Comparison of ENCODE assay signal across 8 cellular contexts in genomic region chr2:32772623-32773221, GRCh38.
DNase-seq lines count a peak whose midpoint lies in the region; ATAC-seq and TF ChIP-seq lines count a peak whose summit lies in the region.

No MANE protein-coding gene starts in this region.

- H3K27ac ChIP-seq in aorta (ENCODE audit: low read depth in 1 of 2, low read length in 2 of 2): no peak overlapping the region

- H3K27me3 ChIP-seq in aorta (ENCODE audit: control insufficient read depth in 1 of 2, insufficient read depth in 2 of 2, low read length in 1 of 2): no peaks in the 10 kb centered on the region

- peak; percentile 54 for ATAC-seq in aorta (ENCODE audit: low FRiP score)

- no peaks in the 10 kb centered on the region for H3K4me1 ChIP-seq in aorta (ENCODE audit: control insufficient read depth in 1 of 2, insufficient read depth in 2 of 2, low read length in 2 of 2)

- TF ChIP-seq CTCF in AG10803 (conservative IDR thresholded peaks at IDR 0.05; ENCODE audit: low read length) (peak; percentile 82), lower leg skin (IDR thresholded peaks at IDR 0.05) (no peak)

- 16 to 20% methylated on average over 4 of the region's 4 CpGs for WGBS in aorta, 2 donors
- WGBS in lower leg skin, 2 donors: 49 to 55% methylated on average over 4 of the region's 4 CpGs

- no peak for TF ChIP-seq POLR2A in lower leg skin (IDR thresholded peaks at IDR 0.05)

- no peaks in the 10 kb centered on the region for H3K36me3 ChIP-seq in aorta (ENCODE audit: control insufficient read depth in 1 of 2, insufficient read depth in 2 of 2, low read length in 1 of 2)

- no peaks in the 10 kb centered on the region for H3K9me3 ChIP-seq in aorta (ENCODE audit: control insufficient read depth, low read length)

- H3K4me3 ChIP-seq in AG10803 (ENCODE audit: low read length): no peak overlapping the region
- no peak overlapping the region for H3K4me3 ChIP-seq in aorta (ENCODE audit: low read length in 2 of 2)
- no peak overlapping the region for H3K4me3 ChIP-seq in lower leg skin (ENCODE audit: low read depth, poor library complexity, severe bottlenecking)

- intact Hi-C loops in aorta (cut with DNase I): loop anchor here (2.0 to 10.0 kb wide), 5 partner anchors 220 to 815 kb away; no protein-coding TSS in a partner anchor
- intact Hi-C loops in lower leg skin (cut with DNase I; ENCODE audit: low total_unique reads): no loop called here

- DNase-seq in AG10803 (ENCODE audit: low read depth) (peak; percentile 65), GM19238 (ENCODE audit: insufficient read length, low spot score) (peak; percentile 9), NCI-H2227 (lab: John Stamatoyannopoulos, UW; ENCODE audit: unreplicated experiment) (peak; percentile 71), cerebellar cortex (ENCODE audit: low spot score) (peak; percentile 52), kidney tubule cell (ENCODE audit: low spot score) (peak; percentile 51), aorta (no peak), lower leg skin (ENCODE audit: low spot score in 2 of 2) (no peak)
- DNase-seq in activated naive CD4-positive, alpha-beta T cell treated with Interleukin-2 at 50 U/mL for 16 hours: no peak

Comparison
In these comparisons a context has a peak if more than half of its experiments do, and no peak if none do; other contexts are left out.
1. DNase-seq: peak in AG10803 (single experiment), GM19238 (single experiment), NCI-H2227 (single experiment), cerebellar cortex (single experiment) and kidney tubule cell (single experiment); none in aorta (0 of 2), lower leg skin (0 of 2) and activated naive CD4-positive, alpha-beta T cell treated with Interleukin-2 at 50 U/mL for 16 hours (single experiment).